ENCODE assay signal across 8 cellular contexts in the genomic region with DNA sequence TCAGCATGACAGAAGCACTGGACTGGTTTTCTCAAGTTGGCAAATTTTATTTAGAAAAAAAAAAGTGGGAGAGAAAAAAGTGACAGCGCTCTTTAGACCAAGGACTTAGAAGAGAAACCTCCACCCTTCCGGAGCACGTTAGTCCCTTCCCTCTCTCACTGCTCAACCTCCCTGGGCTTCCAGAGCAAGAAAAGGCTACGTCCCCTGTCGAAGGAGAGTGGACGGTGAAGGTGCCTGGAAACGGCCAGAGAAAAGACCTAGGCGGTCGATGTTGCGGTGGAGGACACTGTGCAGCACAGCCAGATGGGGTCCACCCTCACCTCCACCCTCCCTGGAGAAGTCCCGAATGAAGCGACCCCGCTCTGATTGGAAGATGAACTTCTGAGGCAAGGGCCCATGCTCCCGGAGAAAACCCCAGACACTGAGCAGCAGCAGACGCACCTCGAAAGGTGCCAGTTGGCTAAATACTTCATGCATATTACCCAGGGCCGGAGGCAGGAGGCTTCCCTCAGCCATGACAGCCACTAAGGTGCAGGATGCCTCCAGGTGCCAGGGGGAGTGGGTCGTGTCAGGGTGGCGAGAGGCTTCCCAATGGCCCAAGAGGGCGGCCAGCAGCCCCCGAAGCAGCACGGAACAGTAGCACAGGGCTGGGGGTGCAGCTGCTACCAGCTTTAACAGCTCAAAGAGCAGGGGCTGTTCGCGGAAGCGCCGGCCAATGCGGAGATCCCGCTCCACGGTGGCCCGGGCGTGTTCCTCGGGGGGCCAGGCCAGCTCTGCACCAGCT. TPM values are rescaled to one million over a fixed set of nuclear protein-coding genes. Genes with fewer than 3 reads are reported as not detected.
DNase-seq lines count a peak whose midpoint lies in the region; ATAC-seq and TF ChIP-seq lines count a peak whose summit lies in the region.

No MANE protein-coding gene starts in this region.

- no peak for DNase-seq in activated naive CD4-positive, alpha-beta T cell treated with anti-CD3 and anti-CD28 coated beads, Interleukin-2, amount 10 ng/mL, durations not matched to agents 7 days and 5 days
- no peak for DNase-seq in activated naive CD4-positive, alpha-beta T cell treated with Interleukin-2 at 50 U/mL for 16 hours
- no peak for DNase-seq in activated naive CD8-positive, alpha-beta T cell treated with anti-CD3 and anti-CD28 coated beads for 36 hours
- no peak for DNase-seq in memory B cell (ENCODE audit: low spot score in 2 of 2)
- DNase-seq in transverse colon: no peak
- no peak for DNase-seq in iPS-NIHi11 (ENCODE audit: low spot score)
- DNase-seq in DMS114 treated with DMSO at 0.1 percent for 48 hours (lab: John Stamatoyannopoulos, UW; ENCODE audit: unreplicated experiment): no peak

- no peaks in the 10 kb centered on the region for H3K9me3 ChIP-seq in transverse colon

- H3K4me1 ChIP-seq in transverse colon: peaks cover 18 to 32% (median 25%) of the 10 kb centered on the region in 4 donors

- no peaks in the 10 kb centered on the region for H3K27me3 Mint-ChIP-seq in activated naive CD4-positive, alpha-beta T cell treated with anti-CD3 and anti-CD28 coated beads, Interleukin-2, amount 10 ng/mL, durations not matched to agents 7 days and 5 days
- no peaks in the 10 kb centered on the region for H3K27me3 Mint-ChIP-seq in activated naive CD8-positive, alpha-beta T cell treated with anti-CD3 and anti-CD28 coated beads for 36 hours
- H3K27me3 Mint-ChIP-seq in memory B cell: no peaks in the 10 kb centered on the region

- H3K27ac Mint-ChIP-seq in activated naive CD4-positive, alpha-beta T cell treated with anti-CD3 and anti-CD28 coated beads, Interleukin-2, amount 10 ng/mL, durations not matched to agents 7 days and 5 days: peak overlapping the region; percentile 97
- H3K27ac Mint-ChIP-seq in activated naive CD8-positive, alpha-beta T cell treated with anti-CD3 and anti-CD28 coated beads for 36 hours: peak overlapping the region; percentile 99
- peak overlapping the region; percentile 88 for H3K27ac Mint-ChIP-seq in memory B cell

- H3K9me3 Mint-ChIP-seq in activated naive CD4-positive, alpha-beta T cell treated with anti-CD3 and anti-CD28 coated beads, Interleukin-2, amount 10 ng/mL, durations not matched to agents 7 days and 5 days: no peaks in the 10 kb centered on the region
- no peaks in the 10 kb centered on the region for H3K9me3 Mint-ChIP-seq in activated naive CD8-positive, alpha-beta T cell treated with anti-CD3 and anti-CD28 coated beads for 36 hours
- H3K9me3 Mint-ChIP-seq in memory B cell: no peaks in the 10 kb centered on the region

- H3K36me3 ChIP-seq in transverse colon: peaks cover 0 to 9% (median 3%) of the 10 kb centered on the region in 4 donors

- peaks cover 30% of the 10 kb centered on the region for H3K36me3 Mint-ChIP-seq in activated naive CD4-positive, alpha-beta T cell treated with anti-CD3 and anti-CD28 coated beads, Interleukin-2, amount 10 ng/mL, durations not matched to agents 7 days and 5 days
- peaks cover 27% of the 10 kb centered on the region for H3K36me3 Mint-ChIP-seq in activated naive CD8-positive, alpha-beta T cell treated with anti-CD3 and anti-CD28 coated beads for 36 hours
- H3K36me3 Mint-ChIP-seq in memory B cell: no peaks in the 10 kb centered on the region

- H3K4me1 Mint-ChIP-seq in activated naive CD4-positive, alpha-beta T cell treated with anti-CD3 and anti-CD28 coated beads, Interleukin-2, amount 10 ng/mL, durations not matched to agents 7 days and 5 days: peaks cover 42% of the 10 kb centered on the region
- peaks cover 28% of the 10 kb centered on the region for H3K4me1 Mint-ChIP-seq in activated naive CD8-positive, alpha-beta T cell treated with anti-CD3 and anti-CD28 coated beads for 36 hours
- H3K4me1 Mint-ChIP-seq in memory B cell: peaks cover 15% of the 10 kb centered on the region

- CTCF ChIA-PET in activated naive CD4-positive, alpha-beta T cell treated with anti-CD3 and anti-CD28 coated beads, Interleukin-2, amount 10 ng/mL, durations not matched to agents 7 days and 5 days (lab: Charles Lee): interaction anchor here (0.6 to 1.3 kb wide), 3 partner anchors 18 to 54 kb away, joined by 3 to 4 read pairs (median 3); partner anchors contain the start of genes C11orf98 and CSKMT

- ATAC-seq in memory B cell (ENCODE audit: low read depth) (no peak), HG03378 (IDR thresholded peaks at IDR 0.05; ENCODE audit: unreplicated experiment) (no peak)

- H3K4me3 ChIP-seq in transverse colon: no peak overlapping the region

- intact Hi-C loops in transverse colon (cut with DNase I; ENCODE audit: low total_unique reads): no loop called here

- in situ Hi-C loops in transverse colon (cut with MboI; ENCODE audit: low pct_ligation_motif_present in 1 of 4, low pct_unique_long_range_greater_than_20kb in 1 of 4, low sequenced_read_pairs in 3 of 4): no loop called here

- 0 to 68% methylated on average over 3 to 32 of the region's 32 CpGs for WGBS in transverse colon (ENCODE audit: low coverage in 1 of 2), 2 donors

- TF ChIP-seq CTCF in transverse colon (IDR thresholded peaks at IDR 0.05): no peak

- no peaks in the 10 kb centered on the region for H3K27me3 ChIP-seq in transverse colon

- H3K4me3 Mint-ChIP-seq in activated naive CD4-positive, alpha-beta T cell treated with anti-CD3 and anti-CD28 coated beads, Interleukin-2, amount 10 ng/mL, durations not matched to agents 7 days and 5 days: peak overlapping the region; percentile 97
- peak overlapping the region; percentile 99 for H3K4me3 Mint-ChIP-seq in activated naive CD8-positive, alpha-beta T cell treated with anti-CD3 and anti-CD28 coated beads for 36 hours
- peak overlapping the region; percentile 90 for H3K4me3 Mint-ChIP-seq in memory B cell

- peak overlapping the region; percentile 91 to 99 (median 94) for H3K27ac ChIP-seq in transverse colon

- no peak for TF ChIP-seq POLR2A in transverse colon (IDR thresholded peaks at IDR 0.05)

- TF ChIP-seq EP300 in transverse colon (IDR thresholded peaks at IDR 0.05; ENCODE audit: low read depth): no peak

RNA-seq across cellular contexts. Expression of gene GANAB, which starts 0.6 kb away (rescaled TPM):
- total RNA-seq in activated naive CD8-positive, alpha-beta T cell treated with anti-CD3 and anti-CD28 coated beads for 36 hours: 100 to 1,000 TPM; 198 to 211 TPM
- total RNA-seq in transverse colon: 100 to 1,000 TPM in 3 of 4 donors, 10 to 100 TPM in 1; 60.2 to 129 (median 120) TPM

RNA-seq across cellular contexts. Expression of gene INTS5, which starts 6.1 kb away (rescaled TPM):
- total RNA-seq in activated naive CD8-positive, alpha-beta T cell treated with anti-CD3 and anti-CD28 coated beads for 36 hours: 10 to 100 TPM; 41.2 TPM
- total RNA-seq in transverse colon: 10 to 100 TPM; 10.3 to 37.0 (median 18.4) TPM

RNA-seq across cellular contexts. Expression of gene C11orf98, which starts 18.0 kb away (rescaled TPM):
- 100 to 1,000 TPM; 147 to 159 TPM for total RNA-seq in activated naive CD8-positive, alpha-beta T cell treated with anti-CD3 and anti-CD28 coated beads for 36 hours
- total RNA-seq in transverse colon: 10 to 100 TPM; 12.5 to 53.7 (median 37.7) TPM

RNA-seq across cellular contexts. Expression of gene CSKMT, which starts 18.1 kb away (rescaled TPM):
- 10 to 100 TPM; 28.7 to 39.7 TPM for total RNA-seq in activated naive CD8-positive, alpha-beta T cell treated with anti-CD3 and anti-CD28 coated beads for 36 hours
- 10 to 100 TPM in 1 of 4 donors, 1 to 10 TPM in 1, not detected in 2; 6.0 to 17.0 TPM for total RNA-seq in transverse colon

RNA-seq across cellular contexts. Expression of gene UQCC3, which starts 24.5 kb away (rescaled TPM):
- total RNA-seq in activated naive CD8-positive, alpha-beta T cell treated with anti-CD3 and anti-CD28 coated beads for 36 hours: 1 to 10 TPM; 5.0 to 5.7 TPM
- 10 to 100 TPM in 3 of 4 donors, 1 to 10 TPM in 1; 6.4 to 26.2 (median 15.3) TPM for total RNA-seq in transverse colon
